20 cellular contexts compared by ENCODE assay signal in the genomic region with DNA sequence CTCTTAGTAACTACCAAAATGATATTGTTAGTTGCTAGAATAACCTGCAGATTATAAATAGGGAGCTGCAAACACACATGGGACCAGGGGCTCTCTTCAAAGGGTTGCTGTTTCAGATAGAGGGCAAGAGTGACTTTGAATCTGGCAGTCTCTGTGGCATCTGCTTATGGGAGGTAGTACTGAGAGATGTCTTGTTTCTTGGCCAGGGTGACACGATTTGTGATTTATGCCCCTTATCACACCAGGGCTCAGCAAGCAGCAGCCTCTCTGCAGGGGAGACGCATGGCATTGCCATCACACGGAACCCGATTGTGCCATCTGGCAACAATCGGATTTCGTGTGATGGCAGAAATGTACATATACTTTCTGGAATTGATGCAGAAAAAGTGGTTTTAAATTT.
DNase-seq lines count a peak whose midpoint lies in the region; ATAC-seq and TF ChIP-seq lines count a peak whose summit lies in the region.
"Had no signal": no experiment of that assay in that cellular context is flagged by ENCODE, and none has a peak within 500 bp of the region (broad histone marks: within the 10 kb centered on the region; RNA-seq: fewer than 3 reads in every experiment).

No MANE protein-coding gene starts in this region.

- H2AFZ ChIP-seq in PC-3 (ENCODE audit: low read length) = no peak overlapping the region
- H2AFZ ChIP-seq: GM23248 had no signal

- no peak overlapping the region for H3K4me2 ChIP-seq in PC-3 (ENCODE audit: low read length)
- H3K4me2 ChIP-seq: A549 had no signal

- DNase-seq in Right ventricle myocardium inferior (ENCODE audit: missing footprints) = no peak
- DNase-seq in left ventricle myocardium inferior = no peak
- DNase-seq in NCI-H2171 treated with DMSO at 0.1 percent for 48 hours (lab: John Stamatoyannopoulos, UW) = peak; percentile 64
- DNase-seq in neural crest cell (ENCODE audit: low read depth, low spot score) = no peak
- DNase-seq in GM13976 (ENCODE audit: low spot score) = no peak
- DNase-seq in PC-3 = no peak
- no peak for DNase-seq in activated CD4-positive, alpha-beta T cell treated with anti-CD3 and anti-CD28 coated beads for 4 hours
- DNase-seq: DND-41, GM23248, H9, KBM-7, MM.1S, NCI-H1048, NCI-H226, NCI-H524 treated with DMSO at 0.1 percent for 48 hours had no signal

- no peaks in the 10 kb centered on the region for H3F3A ChIP-seq in PC-3 (ENCODE audit: low read length, unreplicated experiment)

- H3K4me3 Mint-ChIP-seq in neural crest cell = no peak overlapping the region
- H3K4me3 Mint-ChIP-seq: B cell, H9 had no signal

- in situ Hi-C loops in GM13976 (cut with MboI; ENCODE audit: low sequenced_read_pairs, unreplicated experiment) = no loop called here

- ATAC-seq in Right ventricle myocardium inferior (peak; percentile 31), PC-3 (no peak)
- ATAC-seq: A549, GM12878 had no signal

- no peaks in the 10 kb centered on the region for H3K27me3 ChIP-seq in left ventricle myocardium inferior (ENCODE audit: low read depth)
- no peaks in the 10 kb centered on the region for H3K27me3 ChIP-seq in PC-3 (ENCODE audit: low read length)

- H3K79me2 ChIP-seq in PC-3 (ENCODE audit: low read length) = no peaks in the 10 kb centered on the region

- BruUV-seq in PC-3 (replicated peaks; lab: Mats Ljungman, UMichigan) = no TSS peak

- H3K27me3 Mint-ChIP-seq in neural crest cell (ENCODE audit: low read depth) = no peaks in the 10 kb centered on the region

- intact Hi-C loops in Right ventricle myocardium inferior (cut with DNase I) (no loop called here), left ventricle myocardium inferior (cut with micrococcal nuclease) (no loop called here), PC-3 (cut with micrococcal nuclease) (no loop called here)

- H3K27ac ChIP-seq in left ventricle myocardium inferior (replicated peaks) (no peak overlapping the region), HEK293 (ENCODE audit: extremely low read depth, low read depth, low read length) (no peak overlapping the region; the same call in 1 of the 2 replicates), PC-3 (ENCODE audit: low read length) (no peak overlapping the region)
- H3K27ac ChIP-seq: A549, GM23248, RWPE1 had no signal

- peaks cover 2% of the 10 kb centered on the region for H3K9me3 Mint-ChIP-seq in neural crest cell

- TF ChIP-seq CTCF in left ventricle myocardium inferior (IDR thresholded peaks at IDR 0.05; ENCODE audit: borderline replicate concordance) (no peak), HEK293 (tag by site-specific recombination; IDR thresholded peaks at IDR 0.05) (no peak), neural crest cell (conservative IDR thresholded peaks at IDR 0.05) (no peak), GM13976 (IDR thresholded peaks at IDR 0.05; ENCODE audit: borderline replicate concordance, control extremely low read depth, extremely low read depth, insufficient read depth, missing control alignments) (no peak), PC-3 (conservative IDR thresholded peaks at IDR 0.05; ENCODE audit: low read depth, low read length) (no peak)

- H3K9me2 ChIP-seq in PC-3 (replicated peaks; ENCODE audit: low read length) = no peaks in the 10 kb centered on the region

- no peaks in the 10 kb centered on the region for H4K20me1 ChIP-seq in PC-3 (ENCODE audit: low read length)

- POLR2A ChIA-PET in HEK293 (lab: Yijun Ruan, JAX) = no interaction called here
- POLR2A ChIA-PET in PC-3 (lab: Charles Lee; ENCODE audit: unreplicated experiment) = no interaction called here

- H3K9ac ChIP-seq in PC-3 (ENCODE audit: low read length) = no peak overlapping the region
- H3K9ac ChIP-seq: GM23248 had no signal

- no peaks in the 10 kb centered on the region for H3K36me3 Mint-ChIP-seq in neural crest cell (ENCODE audit: low read depth)

- peaks cover 13% of the 10 kb centered on the region for H3K4me1 ChIP-seq in left ventricle myocardium inferior
- peaks cover 17% of the 10 kb centered on the region for H3K4me1 ChIP-seq in HEK293 (ENCODE audit: control insufficient read depth, insufficient read depth, low read length)
- no peaks in the 10 kb centered on the region for H3K4me1 ChIP-seq in PC-3 (ENCODE audit: insufficient read depth, low read length)
- H3K4me1 ChIP-seq: A549 had no signal

- H3K27ac Mint-ChIP-seq in neural crest cell (ENCODE audit: unreplicated experiment) = peak overlapping the region; percentile 31
- H3K27ac Mint-ChIP-seq: B cell, H9 had no signal

- H3K9me3 ChIP-seq in left ventricle myocardium inferior (replicated peaks) (no peaks in the 10 kb centered on the region), HEK293 (ENCODE audit: control insufficient read depth, insufficient read depth, low read depth, low read length) (no peaks in the 10 kb centered on the region), PC-3 (ENCODE audit: low read length) (no peaks in the 10 kb centered on the region)
- H3K9me3 ChIP-seq: A549 had no signal

- H3K36me3 ChIP-seq in left ventricle myocardium inferior (no peaks in the 10 kb centered on the region), HEK293 (ENCODE audit: control insufficient read depth in 2 of 2, insufficient read depth in 1 of 2, low read length in 2 of 2) (no peaks in the 10 kb centered on the region), PC-3 (ENCODE audit: low read depth, low read length) (no peaks in the 10 kb centered on the region)

- peaks cover 50% of the 10 kb centered on the region for H3K4me1 Mint-ChIP-seq in neural crest cell
- H3K4me1 Mint-ChIP-seq: H9 had no signal

- CTCF ChIA-PET in HEK293 (lab: Yijun Ruan, JAX) = no interaction called here
- CTCF ChIA-PET in PC-3 (lab: Charles Lee) = no interaction called here

- H3K4me3 ChIP-seq in left ventricle myocardium inferior (no peak overlapping the region), HEK293 (ENCODE audit: low read depth, low read length) (no peak overlapping the region), PC-3 (ENCODE audit: low read length) (no peak overlapping the region)
- H3K4me3 ChIP-seq: A549, GM12878, GM23248 had no signal

TF ChIP-seq in HEK293, 187 proteins besides CTCF, POLR2A, EP300 and RAD21:
- TF ChIP-seq KLF8 (tag by site-specific recombination; IDR thresholded peaks at IDR 0.05) (no peak), ZNF174 (tag by site-specific recombination; IDR thresholded peaks at IDR 0.05) (no peak), ZIC2 (tag by site-specific recombination; IDR thresholded peaks at IDR 0.05) (peak; percentile 44), ZNF843 (tag by site-specific recombination; IDR thresholded peaks at IDR 0.05) (0 out of 2 replicates have a peak, but pooled peaks have one; percentile 27), ZNF777 (tag by site-specific recombination; IDR thresholded peaks at IDR 0.05; ENCODE audit: borderline replicate concordance) (no peak), GLIS1 (tag by site-specific recombination; IDR thresholded peaks at IDR 0.05) (0 out of 2 replicates have a peak, but pooled peaks have one; percentile 15), IKZF3 (tag by site-specific recombination; IDR thresholded peaks at IDR 0.05) (peak; percentile 59; the same call in 1 of the 2 replicates)
- TF ChIP-seq, protein P1, sequence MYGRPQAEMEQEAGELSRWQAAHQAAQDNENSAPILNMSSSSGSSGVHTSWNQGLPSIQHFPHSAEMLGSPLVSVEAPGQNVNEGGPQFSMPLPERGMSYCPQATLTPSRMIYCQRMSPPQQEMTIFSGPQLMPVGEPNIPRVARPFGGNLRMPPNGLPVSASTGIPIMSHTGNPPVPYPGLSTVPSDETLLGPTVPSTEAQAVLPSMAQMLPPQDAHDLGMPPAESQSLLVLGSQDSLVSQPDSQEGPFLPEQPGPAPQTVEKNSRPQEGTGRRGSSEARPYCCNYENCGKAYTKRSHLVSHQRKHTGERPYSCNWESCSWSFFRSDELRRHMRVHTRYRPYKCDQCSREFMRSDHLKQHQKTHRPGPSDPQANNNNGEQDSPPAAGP (tag by site-specific recombination; IDR thresholded peaks at IDR 0.05) = no peak
- TF ChIP-seq, protein P2, sequence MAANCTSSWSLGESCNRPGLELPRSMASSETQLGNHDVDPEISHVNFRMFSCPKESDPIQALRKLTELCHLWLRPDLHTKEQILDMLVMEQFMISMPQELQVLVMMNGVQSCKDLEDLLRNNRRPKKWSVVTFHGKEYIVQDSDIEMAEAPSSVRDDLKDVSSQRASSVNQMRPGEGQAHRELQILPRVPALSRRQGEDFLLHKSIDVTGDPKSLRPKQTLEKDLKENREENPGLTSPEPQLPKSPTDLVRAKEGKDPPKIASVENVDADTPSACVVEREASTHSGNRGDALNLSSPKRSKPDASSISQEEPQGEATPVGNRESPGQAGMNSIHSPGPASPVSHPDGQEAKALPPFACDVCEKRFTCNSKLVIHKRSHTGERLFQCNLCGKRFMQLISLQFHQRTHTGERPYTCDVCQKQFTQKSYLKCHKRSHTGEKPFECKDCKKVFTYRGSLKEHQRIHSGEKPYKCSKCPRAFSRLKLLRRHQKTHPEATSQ (tag by site-specific recombination; IDR thresholded peaks at IDR 0.05) = no peak
- TF ChIP-seq, protein P3, sequence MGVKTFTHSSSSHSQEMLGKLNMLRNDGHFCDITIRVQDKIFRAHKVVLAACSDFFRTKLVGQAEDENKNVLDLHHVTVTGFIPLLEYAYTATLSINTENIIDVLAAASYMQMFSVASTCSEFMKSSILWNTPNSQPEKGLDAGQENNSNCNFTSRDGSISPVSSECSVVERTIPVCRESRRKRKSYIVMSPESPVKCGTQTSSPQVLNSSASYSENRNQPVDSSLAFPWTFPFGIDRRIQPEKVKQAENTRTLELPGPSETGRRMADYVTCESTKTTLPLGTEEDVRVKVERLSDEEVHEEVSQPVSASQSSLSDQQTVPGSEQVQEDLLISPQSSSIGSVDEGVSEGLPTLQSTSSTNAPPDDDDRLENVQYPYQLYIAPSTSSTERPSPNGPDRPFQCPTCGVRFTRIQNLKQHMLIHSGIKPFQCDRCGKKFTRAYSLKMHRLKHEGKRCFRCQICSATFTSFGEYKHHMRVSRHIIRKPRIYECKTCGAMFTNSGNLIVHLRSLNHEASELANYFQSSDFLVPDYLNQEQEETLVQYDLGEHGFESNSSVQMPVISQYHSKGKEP (tag by site-specific recombination; IDR thresholded peaks at IDR 0.05) = peak; percentile 27; the same call in 1 of the 2 replicates
